Comparison of ENCODE assay signal across 14 cellular contexts in genomic region chr14:65904988-65905387, GRCh38.
A peak's percentile ranks its signal among the peaks of the same experiment; 100 is the strongest.
DNase-seq lines count a peak whose midpoint lies in the region; ATAC-seq, FAIRE-seq and TF ChIP-seq lines count a peak whose summit lies in the region.
"Had no signal": no experiment of that assay in that cellular context is flagged by ENCODE, and none has a peak within 500 bp of the region (broad histone marks: within the 10 kb centered on the region; RNA-seq: fewer than 3 reads in every experiment).

No MANE protein-coding gene starts in this region.

- DNase-seq in DND-41 (no peak), NCI-H2227 (lab: John Stamatoyannopoulos, UW; ENCODE audit: unreplicated experiment) (peak; percentile 28), WTC11 (ENCODE audit: low spot score) (no peak), urothelium cell line (ENCODE audit: low spot score) (no peak), GF-D8 (lab: John Stamatoyannopoulos, UW) (no peak), NCI-H524 (lab: John Stamatoyannopoulos, UW) (no peak)
- DNase-seq: DMS 273 treated with DMSO at 0.1 percent for 48 hours, HCEC 1CT, HFFc6 had no signal

- no peaks in the 10 kb centered on the region for H3K27me3 ChIP-seq in DND-41 (ENCODE audit: insufficient read depth, low read length, poor library complexity)

- no peaks in the 10 kb centered on the region for H4K20me1 ChIP-seq in DND-41 (ENCODE audit: insufficient read depth, low read length)

- POLR2A ChIA-PET in WTC11 (lab: Charles Lee), result no interaction called here

- CTCF ChIA-PET in WTC11 (lab: Charles Lee), result no interaction called here

- H3K27ac ChIP-seq in DND-41 (ENCODE audit: low read length), result no peak overlapping the region
- H3K27ac ChIP-seq: A549 had no signal

- FAIRE-seq in urothelium cell line (lab: Jason Lieb, UNC), result peak; percentile 17
- FAIRE-seq: A549, G401.6, GM12892 had no signal

- H3K27ac Mint-ChIP-seq in WTC11, result no peak overlapping the region
- H3K27ac Mint-ChIP-seq: CD14-positive monocyte, HFFc6 had no signal

- H3K79me2 ChIP-seq in DND-41 (ENCODE audit: insufficient read depth, low read length), result no peaks in the 10 kb centered on the region

- H3K27me3 Mint-ChIP-seq in WTC11 (ENCODE audit: low read depth), result peaks cover 6% of the 10 kb centered on the region

- ATAC-seq in DND-41 (ENCODE audit: insufficient read depth, low read depth), result no peak
- no peak for ATAC-seq in WTC11
- no peak for ATAC-seq in GM18870 (IDR thresholded peaks at IDR 0.05; ENCODE audit: unreplicated experiment)
- ATAC-seq: A549 had no signal

- peaks cover 24% of the 10 kb centered on the region for H3K9me3 Mint-ChIP-seq in WTC11

- H3K4me3 ChIP-seq in DND-41 (ENCODE audit: low read depth in 1 of 2, low read length in 2 of 2), result no peak overlapping the region
- H3K4me3 ChIP-seq: A549 had no signal

- no peak overlapping the region for H3K9ac ChIP-seq in DND-41 (ENCODE audit: low read depth, low read length)

- peaks cover 3% of the 10 kb centered on the region; the same call in 1 of the 2 replicates for H3K4me1 ChIP-seq in DND-41 (ENCODE audit: insufficient read depth, low read length)

- TF ChIP-seq CTCF in DND-41 (IDR thresholded peaks at IDR 0.05; ENCODE audit: borderline replicate concordance, extremely low read depth, low read length, poor library complexity, severe bottlenecking) (no peak), WTC11 (IDR thresholded peaks at IDR 0.05) (no peak)

- H2AFZ ChIP-seq in DND-41 (ENCODE audit: low read depth, low read length), result peak overlapping the region; percentile 50

- H3K4me3 Mint-ChIP-seq in WTC11, result no peak overlapping the region
- H3K4me3 Mint-ChIP-seq: CD14-positive monocyte, HFFc6 had no signal

- no peak overlapping the region for H3K4me2 ChIP-seq in DND-41 (ENCODE audit: insufficient read depth, low read length)
- H3K4me2 ChIP-seq: A549 had no signal

- H3K36me3 Mint-ChIP-seq in WTC11, result peaks cover 15% of the 10 kb centered on the region
- H3K36me3 Mint-ChIP-seq: CD14-positive monocyte had no signal

- peaks cover 13% of the 10 kb centered on the region for H3K9me3 ChIP-seq in DND-41 (ENCODE audit: insufficient read depth, low read length, severe bottlenecking)
- H3K9me3 ChIP-seq: A549 had no signal

- peaks cover 8% of the 10 kb centered on the region for H3K4me1 Mint-ChIP-seq in WTC11
- H3K4me1 Mint-ChIP-seq: CD14-positive monocyte had no signal

- no peaks in the 10 kb centered on the region for H3K36me3 ChIP-seq in DND-41 (ENCODE audit: insufficient read depth, low read length)

TF ChIP-seq in WTC11, 78 proteins besides CTCF, POLR2A, EP300 and RAD21:
- TF ChIP-seq CBFB (CRISPR knock-in tag; IDR thresholded peaks at IDR 0.05; ENCODE audit: low read depth), result no peak
- peak; percentile 29; the same call in 1 of the 2 replicates for TF ChIP-seq ZNF121 (CRISPR knock-in tag; IDR thresholded peaks at IDR 0.05)
TF ChIP-seq in WTC11: peak in this region for 1.
